10 cellular contexts compared by ENCODE assay signal in genomic region chr3:5198986-5199731, GRCh38. TPM values are rescaled to one million over a fixed set of nuclear protein-coding genes. Genes with fewer than 3 reads are reported as not detected.
DNase-seq lines count a peak whose midpoint lies in the region; ATAC-seq and TF ChIP-seq lines count a peak whose summit lies in the region.
"Had no signal": no experiment of that assay in that cellular context is flagged by ENCODE, and none has a peak within 500 bp of the region (broad histone marks: within the 10 kb centered on the region; RNA-seq: fewer than 3 reads in every experiment).

No MANE protein-coding gene starts in this region.

- H4K5ac ChIP-seq in H9 (ENCODE audit: insufficient read length, low read depth, low read length) = no peak overlapping the region

- H3K14ac ChIP-seq in H9 (ENCODE audit: insufficient read depth, low read length) = no peak overlapping the region

- H3K56ac ChIP-seq in H9 (ENCODE audit: insufficient read length, low read depth, low read length) = no peak overlapping the region

- no peak for TF ChIP-seq EP300 in tibial nerve (IDR thresholded peaks at IDR 0.05)

- H2BK5ac ChIP-seq in H9 (ENCODE audit: insufficient read length, low read length) = no peak overlapping the region

- no peak overlapping the region for H3K4me2 ChIP-seq in H9 (ENCODE audit: insufficient read depth, insufficient read length, low read length)

- no peaks in the 10 kb centered on the region for H3K27me3 Mint-ChIP-seq in H9 (ENCODE audit: low read depth)

- H3K27ac Mint-ChIP-seq in H9 = peak overlapping the region; percentile 14 to 59 (median 41); a peak in 6 of 7 replicates
- H3K27ac Mint-ChIP-seq: nephron had no signal

- no peak overlapping the region for H2AFZ ChIP-seq in H9 (ENCODE audit: low read length)

- H4K8ac ChIP-seq in H9 (replicated peaks; ENCODE audit: insufficient read length, low read depth, low read length) = no peak overlapping the region

- no peak overlapping the region for H2BK15ac ChIP-seq in H9 (ENCODE audit: low read depth, low read length)

- intact Hi-C loops in esophagus squamous epithelium (cut with DNase I) = no loop called here

- H3K79me2 ChIP-seq in H9 (ENCODE audit: insufficient read depth, low read length) = no peaks in the 10 kb centered on the region

- no peak overlapping the region for H3K4me3 Mint-ChIP-seq in H9
- H3K4me3 Mint-ChIP-seq: nephron had no signal

- no peak for TF ChIP-seq CTCF in H9 (conservative IDR thresholded peaks at IDR 0.05)
- no peak for TF ChIP-seq CTCF in esophagus squamous epithelium (IDR thresholded peaks at IDR 0.05)
- no peak for TF ChIP-seq CTCF in tibial nerve (IDR thresholded peaks at IDR 0.05)

- no peaks in the 10 kb centered on the region for H3K23me2 ChIP-seq in H9 (ENCODE audit: insufficient read length, low read depth, low read length, poor library complexity, severe bottlenecking)

- no peak overlapping the region for H3K4ac ChIP-seq in H9 (ENCODE audit: low read depth, low read length)

- peaks cover 19 to 23% of the 10 kb centered on the region in 2 experiments for H3K4me1 Mint-ChIP-seq in H9
- H3K4me1 Mint-ChIP-seq: nephron had no signal

- peaks cover 36 to 45% (median 44%) of the 10 kb centered on the region in 3 experiments for H3K36me3 Mint-ChIP-seq in H9 (ENCODE audit: insufficient read depth in 1 of 3, low read depth in 3 of 3)

- H4K91ac ChIP-seq in H9 (ENCODE audit: insufficient read length, low read depth, low read length) = no peak overlapping the region

- peak; percentile 49 for ATAC-seq in GM18502 (IDR thresholded peaks at IDR 0.05; ENCODE audit: poor library complexity, unreplicated experiment)

- no peak overlapping the region for H2BK120ac ChIP-seq in H9 (ENCODE audit: low read depth, low read length, poor library complexity, severe bottlenecking)

- no peak overlapping the region for H2AK5ac ChIP-seq in H9 (ENCODE audit: insufficient read length, low read length)

- peak overlapping the region; percentile 26 for H2BK20ac ChIP-seq in H9 (ENCODE audit: low read depth, low read length, poor library complexity, severe bottlenecking)

- no peaks in the 10 kb centered on the region for H3K27me3 ChIP-seq in H9 (ENCODE audit: insufficient read depth, low read length)
- H3K27me3 ChIP-seq in esophagus squamous epithelium = no peaks in the 10 kb centered on the region
- no peaks in the 10 kb centered on the region for H3K27me3 ChIP-seq in tibial nerve

- H3K4me1 ChIP-seq in H9 (ENCODE audit: insufficient read depth, low read length) (peaks cover 2% of the 10 kb centered on the region; the same call in 1 of the 2 replicates), esophagus squamous epithelium (peaks cover 8 to 47% (median 40%) of the 10 kb centered on the region in 3 donors), tibial nerve (peaks cover 0 to 47% (median 20%) of the 10 kb centered on the region in 4 donors)

- DNase-seq in H9 (no peak), MV-4-11 (lab: John Stamatoyannopoulos, UW) (peak; percentile 91), esophagus squamous epithelium (lab: John Stamatoyannopoulos, UW) (no peak), iPS-NIHi11 (ENCODE audit: low spot score) (no peak), NCI-H2227 treated with DMSO at 0.1 percent for 48 hours (lab: John Stamatoyannopoulos, UW) (no peak), Kasumi-1 (lab: John Stamatoyannopoulos, UW) (no peak), tibial nerve (ENCODE audit: low spot score in 2 of 2) (no peak)

- H3K23ac ChIP-seq in H9 (ENCODE audit: insufficient read length, low read depth, low read length) = no peak overlapping the region

- H3K79me1 ChIP-seq in H9 (ENCODE audit: insufficient read depth, low read depth, low read length, poor library complexity, severe bottlenecking) = no peaks in the 10 kb centered on the region

- H3K9me3 ChIP-seq in H9 (ENCODE audit: control insufficient read depth, low read depth, low read length) (no peaks in the 10 kb centered on the region), esophagus squamous epithelium (no peaks in the 10 kb centered on the region), tibial nerve (no peaks in the 10 kb centered on the region)
- H3K9me3 ChIP-seq: thoracic aorta had no signal

- no peak overlapping the region for H3K18ac ChIP-seq in H9 (ENCODE audit: insufficient read length, low read depth, low read length)

- no CpG with 5 or more reads among the region's 5 CpGs for WGBS in H9 (ENCODE audit: extremely low coverage, insufficient read length, low lambda C conversion rate)
- 63 to 65% methylated on average over 5 of the region's 5 CpGs for WGBS in esophagus squamous epithelium, 2 donors
- 68 to 82% methylated on average over 5 of the region's 5 CpGs for WGBS in tibial nerve, 2 donors

- H3K9me3 Mint-ChIP-seq in H9 = no peaks in the 10 kb centered on the region
- H3K9me3 Mint-ChIP-seq: nephron had no signal

- no peak overlapping the region for H3K27ac ChIP-seq in H9 (ENCODE audit: insufficient read length, low read depth, low read length)
- H3K27ac ChIP-seq in esophagus squamous epithelium = peak overlapping the region in 3 of 4 donors; percentile 3 to 86 (median 40)
- H3K27ac ChIP-seq in tibial nerve = no peak overlapping the region
- H3K27ac ChIP-seq: thoracic aorta had no signal

- H3K36me3 ChIP-seq in esophagus squamous epithelium (peaks cover under 1 to 55% (median 8%) of the 10 kb centered on the region in 3 donors), tibial nerve (peaks cover 0 to 60% (median 7%) of the 10 kb centered on the region in 3 donors)

- no peaks in the 10 kb centered on the region for H4K20me1 ChIP-seq in H9 (ENCODE audit: control insufficient read depth, insufficient read depth, insufficient read length)

- no peak overlapping the region for H3T11ph ChIP-seq in H9 (ENCODE audit: low read length)

- no peak overlapping the region for H2BK12ac ChIP-seq in H9 (ENCODE audit: insufficient read length, low read depth, low read length)

- no peak for TF ChIP-seq POLR2A in esophagus squamous epithelium (IDR thresholded peaks at IDR 0.05)
- no peak for TF ChIP-seq POLR2A in tibial nerve (IDR thresholded peaks at IDR 0.05)

- no peak overlapping the region for H3K9ac ChIP-seq in H9 (ENCODE audit: extremely low read depth, insufficient read length, low read length)

- H3K4me3 ChIP-seq in esophagus squamous epithelium (no peak overlapping the region), tibial nerve (no peak overlapping the region)
- H3K4me3 ChIP-seq: thoracic aorta had no signal

RNA-seq across cellular contexts. Expression of gene EDEM1, which starts 11.7 kb away (rescaled TPM):
- 11.6 and 11.7 TPM in 2 replicates for total RNA-seq in H9 (2021)
- total RNA-seq in esophagus squamous epithelium = 10 to 100 TPM; 25.0 to 56.6 (median 40.2) TPM
- total RNA-seq in tibial nerve = 100 to 1,000 TPM in 1 of 4 donors, 10 to 100 TPM in 3; 37.2 to 139 (median 78.1) TPM

Comparison
In these comparisons a context has a peak if more than half of its experiments do, and no peak if none do; other contexts are left out.
1. H3K27ac ChIP-seq: peak in esophagus squamous epithelium (3 of 4); none in H9 (single experiment) and tibial nerve (0 of 4).